ENCODE assay signal across 21 cellular contexts in genomic region chr2:23619941-23620340, GRCh38.
"Had no signal": no experiment of that assay in that cellular context is flagged by ENCODE, and none has a peak within 500 bp of the region (broad histone marks: within the 10 kb centered on the region; RNA-seq: fewer than 3 reads in every experiment).

No MANE protein-coding gene starts in this region.

- H3K4me1 Mint-ChIP-seq: activated B cell treated with CpG ODN at 0.5 μM for 24 hours; activated CD4-positive, alpha-beta memory T cell treated with anti-CD3 and anti-CD28 coated beads, Interleukin-2, amount 10 ng/mL, durations not matched to agents 7 days and 5 days; central memory CD8-positive, alpha-beta T cell had no signal

- ATAC-seq: activated naive CD8-positive, alpha-beta T cell treated with anti-CD3 and anti-CD28 coated beads, Interleukin-2, amount 50 U/mL, for 24 hours; gastrocnemius medialis; heart right ventricle; sciatic nerve; stimulated activated memory B cell treated with anti-CD40 and anti-IgM and Interleukin-4, amounts not matched to agents 10 μg/mL and 1 μg/mL and 100 μg/mL, for 72 hours had no signal

- H3K27me3 ChIP-seq: brain microvascular endothelial cell, gastrocnemius medialis, heart right ventricle, ovary had no signal

- H3K4me3 Mint-ChIP-seq: activated B cell treated with CpG ODN at 0.5 μM for 24 hours; activated CD4-positive, alpha-beta memory T cell treated with anti-CD3 and anti-CD28 coated beads, Interleukin-2, amount 10 ng/mL, durations not matched to agents 7 days and 5 days; activated naive CD4-positive, alpha-beta T cell treated with anti-CD3 and anti-CD28 coated beads for 36 hours; activated naive CD8-positive, alpha-beta T cell treated with anti-CD3 and anti-CD28 coated beads, Interleukin-2, amount 50 U/mL, for 24 hours; activated T-cell treated with anti-CD3 and anti-CD28 coated beads, Interleukin-2, amount 50 U/mL, for 24 hours; central memory CD8-positive, alpha-beta T cell; neural crest cell; stimulated activated memory B cell treated with anti-CD40 and anti-IgM and Interleukin-4, amounts not matched to agents 10 μg/mL and 1 μg/mL and 100 μg/mL, for 72 hours; T-helper 2 cell treated with Interferon-gamma antibody and Interleukin-4, amounts not matched to agents 5 μg/mL and 100 μg/mL, for 36 hours had no signal

- H3K9me3 ChIP-seq: gastrocnemius medialis, ovary had no signal

- H3K27ac Mint-ChIP-seq: activated B cell treated with CpG ODN at 0.5 μM for 24 hours; activated CD4-positive, alpha-beta memory T cell treated with anti-CD3 and anti-CD28 coated beads, Interleukin-2, amount 10 ng/mL, durations not matched to agents 7 days and 5 days; activated naive CD4-positive, alpha-beta T cell treated with anti-CD3 and anti-CD28 coated beads for 36 hours; activated naive CD8-positive, alpha-beta T cell treated with anti-CD3 and anti-CD28 coated beads, Interleukin-2, amount 50 U/mL, for 24 hours; activated T-cell treated with anti-CD3 and anti-CD28 coated beads, Interleukin-2, amount 50 U/mL, for 24 hours; activated T-helper 2 cell treated with anti-CD3 and anti-CD28 coated beads, Interferon-gamma antibody, Interleukin-2, Interleukin-4, amounts not matched to agents 10 μg/mL and 5 μg/mL and 100 μg/mL, durations not matched to agents 14 hours and 24 hours and 36 hours; stimulated activated memory B cell treated with anti-CD40 and anti-IgM and Interleukin-4, amounts not matched to agents 10 μg/mL and 1 μg/mL and 100 μg/mL, for 72 hours; T-helper 2 cell treated with Interferon-gamma antibody and Interleukin-4, amounts not matched to agents 5 μg/mL and 100 μg/mL, for 36 hours had no signal

- DNase-seq: activated B cell treated with CpG ODN at 0.5 μM for 24 hours; activated CD4-positive, alpha-beta memory T cell treated with anti-CD3 and anti-CD28 coated beads, Interleukin-2, amount 10 ng/mL, durations not matched to agents 7 days and 5 days; activated CD4-positive, alpha-beta T cell treated with anti-CD3 and anti-CD28 coated beads for 48 hours; activated naive CD4-positive, alpha-beta T cell treated with anti-CD3 and anti-CD28 coated beads for 36 hours; activated naive CD8-positive, alpha-beta T cell treated with anti-CD3 and anti-CD28 coated beads, Interleukin-2, amount 50 U/mL, for 24 hours; activated T-cell treated with anti-CD3 and anti-CD28 coated beads, Interleukin-2, amount 50 U/mL, for 24 hours; anterior cingulate cortex; brain microvascular endothelial cell; erythroblast; gastrocnemius medialis; heart right ventricle; mesendoderm; ovary; stimulated activated CD4-positive, alpha-beta T cell treated with anti-CD3 and anti-CD28 coated beads, Interleukin-4, amount 100 ng/mL, for 4 hours had no signal

- H3K4me3 ChIP-seq: coronary artery, gastrocnemius medialis, heart right ventricle, ovary had no signal

- H3K27me3 Mint-ChIP-seq: activated B cell treated with CpG ODN at 0.5 μM for 24 hours; activated CD4-positive, alpha-beta memory T cell treated with anti-CD3 and anti-CD28 coated beads, Interleukin-2, amount 10 ng/mL, durations not matched to agents 7 days and 5 days; activated naive CD8-positive, alpha-beta T cell treated with anti-CD3 and anti-CD28 coated beads, Interleukin-2, amount 50 U/mL, for 24 hours; activated T-cell treated with anti-CD3 and anti-CD28 coated beads, Interleukin-2, amount 50 U/mL, for 24 hours; stimulated activated memory B cell treated with anti-CD40 and anti-IgM and Interleukin-4, amounts not matched to agents 10 μg/mL and 1 μg/mL and 100 μg/mL, for 72 hours had no signal

- H3K27ac ChIP-seq: brain microvascular endothelial cell had no signal

- H3K36me3 ChIP-seq: brain microvascular endothelial cell, gastrocnemius medialis, heart right ventricle, ovary had no signal
